Comparison of ENCODE assay signal across 2 cellular contexts in the genomic region with DNA sequence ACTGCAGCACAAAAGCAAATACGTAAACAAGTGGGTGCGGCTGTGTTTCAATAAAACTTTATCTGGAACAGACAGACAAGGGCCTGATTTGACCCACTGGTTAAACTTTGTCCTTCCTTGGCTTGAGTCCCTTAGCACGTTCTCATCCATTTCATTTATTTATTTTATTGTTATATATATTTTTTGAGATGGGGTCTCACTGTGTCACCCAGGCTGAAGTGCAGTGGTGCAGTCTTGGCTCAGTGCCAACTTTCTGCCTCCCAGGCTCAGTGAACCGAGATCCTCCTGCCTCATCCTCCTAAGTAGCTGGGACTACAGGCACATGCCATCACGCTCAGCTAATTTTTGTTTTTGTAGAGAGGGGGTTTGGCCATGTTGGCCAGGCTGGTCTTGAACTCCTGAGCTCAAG.
TF ChIP-seq lines count a peak whose summit lies in the region.

No MANE protein-coding gene starts in this region.

TF ChIP-seq in HepG2, 621 proteins besides CTCF, POLR2A, EP300 and RAD21 (continued from another document):
- TF ChIP-seq, protein P1, sequence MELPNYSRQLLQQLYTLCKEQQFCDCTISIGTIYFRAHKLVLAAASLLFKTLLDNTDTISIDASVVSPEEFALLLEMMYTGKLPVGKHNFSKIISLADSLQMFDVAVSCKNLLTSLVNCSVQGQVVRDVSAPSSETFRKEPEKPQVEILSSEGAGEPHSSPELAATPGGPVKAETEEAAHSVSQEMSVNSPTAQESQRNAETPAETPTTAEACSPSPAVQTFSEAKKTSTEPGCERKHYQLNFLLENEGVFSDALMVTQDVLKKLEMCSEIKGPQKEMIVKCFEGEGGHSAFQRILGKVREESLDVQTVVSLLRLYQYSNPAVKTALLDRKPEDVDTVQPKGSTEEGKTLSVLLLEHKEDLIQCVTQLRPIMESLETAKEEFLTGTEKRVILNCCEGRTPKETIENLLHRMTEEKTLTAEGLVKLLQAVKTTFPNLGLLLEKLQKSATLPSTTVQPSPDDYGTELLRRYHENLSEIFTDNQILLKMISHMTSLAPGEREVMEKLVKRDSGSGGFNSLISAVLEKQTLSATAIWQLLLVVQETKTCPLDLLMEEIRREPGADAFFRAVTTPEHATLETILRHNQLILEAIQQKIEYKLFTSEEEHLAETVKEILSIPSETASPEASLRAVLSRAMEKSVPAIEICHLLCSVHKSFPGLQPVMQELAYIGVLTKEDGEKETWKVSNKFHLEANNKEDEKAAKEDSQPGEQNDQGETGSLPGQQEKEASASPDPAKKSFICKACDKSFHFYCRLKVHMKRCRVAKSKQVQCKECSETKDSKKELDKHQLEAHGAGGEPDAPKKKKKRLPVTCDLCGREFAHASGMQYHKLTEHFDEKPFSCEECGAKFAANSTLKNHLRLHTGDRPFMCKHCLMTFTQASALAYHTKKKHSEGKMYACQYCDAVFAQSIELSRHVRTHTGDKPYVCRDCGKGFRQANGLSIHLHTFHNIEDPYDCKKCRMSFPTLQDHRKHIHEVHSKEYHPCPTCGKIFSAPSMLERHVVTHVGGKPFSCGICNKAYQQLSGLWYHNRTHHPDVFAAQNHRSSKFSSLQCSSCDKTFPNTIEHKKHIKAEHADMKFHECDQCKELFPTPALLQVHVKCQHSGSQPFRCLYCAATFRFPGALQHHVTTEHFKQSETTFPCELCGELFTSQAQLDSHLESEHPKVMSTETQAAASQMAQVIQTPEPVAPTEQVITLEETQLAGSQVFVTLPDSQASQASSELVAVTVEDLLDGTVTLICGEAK (IDR thresholded peaks at IDR 0.05): peak; percentile 82
- TF ChIP-seq, protein P1 (CRISPR knock-in tag; IDR thresholded peaks at IDR 0.05): peak; percentile 99

TF ChIP-seq in K562, 482 proteins besides CTCF, POLR2A, EP300 and RAD21 (continued from another document):
- TF ChIP-seq, protein P2, sequence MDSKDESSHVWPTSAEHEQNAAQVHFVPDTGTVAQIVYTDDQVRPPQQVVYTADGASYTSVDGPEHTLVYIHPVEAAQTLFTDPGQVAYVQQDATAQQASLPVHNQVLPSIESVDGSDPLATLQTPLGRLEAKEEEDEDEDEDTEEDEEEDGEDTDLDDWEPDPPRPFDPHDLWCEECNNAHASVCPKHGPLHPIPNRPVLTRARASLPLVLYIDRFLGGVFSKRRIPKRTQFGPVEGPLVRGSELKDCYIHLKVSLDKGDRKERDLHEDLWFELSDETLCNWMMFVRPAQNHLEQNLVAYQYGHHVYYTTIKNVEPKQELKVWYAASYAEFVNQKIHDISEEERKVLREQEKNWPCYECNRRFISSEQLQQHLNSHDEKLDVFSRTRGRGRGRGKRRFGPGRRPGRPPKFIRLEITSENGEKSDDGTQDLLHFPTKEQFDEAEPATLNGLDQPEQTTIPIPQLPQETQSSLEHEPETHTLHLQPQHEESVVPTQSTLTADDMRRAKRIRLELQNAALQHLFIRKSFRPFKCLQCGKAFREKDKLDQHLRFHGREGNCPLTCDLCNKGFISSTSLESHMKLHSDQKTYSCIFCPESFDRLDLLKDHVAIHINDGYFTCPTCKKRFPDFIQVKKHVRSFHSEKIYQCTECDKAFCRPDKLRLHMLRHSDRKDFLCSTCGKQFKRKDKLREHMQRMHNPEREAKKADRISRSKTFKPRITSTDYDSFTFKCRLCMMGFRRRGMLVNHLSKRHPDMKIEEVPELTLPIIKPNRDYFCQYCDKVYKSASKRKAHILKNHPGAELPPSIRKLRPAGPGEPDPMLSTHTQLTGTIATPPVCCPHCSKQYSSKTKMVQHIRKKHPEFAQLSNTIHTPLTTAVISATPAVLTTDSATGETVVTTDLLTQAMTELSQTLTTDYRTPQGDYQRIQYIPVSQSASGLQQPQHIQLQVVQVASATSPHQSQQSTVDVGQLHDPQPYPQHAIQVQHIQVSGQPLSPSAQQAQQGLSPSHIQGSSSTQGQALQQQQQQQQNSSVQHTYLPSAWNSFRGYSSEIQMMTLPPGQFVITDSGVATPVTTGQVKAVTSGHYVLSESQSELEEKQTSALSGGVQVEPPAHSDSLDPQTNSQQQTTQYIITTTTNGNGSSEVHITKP (IDR thresholded peaks at IDR 0.05; ENCODE audit: partially characterized antibody): peak; percentile 68
- TF ChIP-seq ZNF384 (IDR thresholded peaks at IDR 0.05; ENCODE audit: low read depth, low read length) (peak; percentile 10; the same call in 1 of the 2 replicates), FOXK2 (conservative IDR thresholded peaks at IDR 0.05 in 1 of 2, IDR thresholded peaks at IDR 0.05 in 1 of 2; ENCODE audit: low read depth in 2 of 2) (peak; percentile 59 to 60; a peak in 3 of 4 replicates), SMAD1 (IDR thresholded peaks at IDR 0.05; ENCODE audit: low read depth, low read length, partially characterized antibody) (peak; percentile 95)
- TF ChIP-seq, protein P1 (IDR thresholded peaks at IDR 0.05): peak; percentile 97
- TF ChIP-seq, protein P1 (CRISPR knock-in tag; IDR thresholded peaks at IDR 0.05): peak; percentile 96
